Comparison of ENCODE assay signal across 11 cellular contexts in the genomic region with DNA sequence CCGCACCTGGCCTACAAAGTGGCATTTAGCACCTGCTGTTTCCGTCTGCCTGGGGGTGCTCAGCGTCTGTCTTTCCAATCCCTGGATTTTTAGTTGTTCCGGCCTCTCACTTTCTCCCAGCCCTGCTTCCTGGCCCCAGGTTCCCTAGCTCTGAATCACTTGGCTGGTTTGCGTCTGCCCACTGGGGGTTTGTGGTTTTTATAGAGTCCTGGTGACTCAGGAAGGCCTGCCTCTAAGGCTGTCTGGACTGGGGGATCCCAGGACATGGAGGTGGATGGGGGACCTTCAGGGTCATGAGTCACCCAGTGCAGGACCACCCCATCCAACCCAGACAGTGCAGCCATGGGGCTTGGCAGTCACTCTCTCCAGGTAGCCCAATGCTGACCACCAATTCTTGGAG. TPM values are rescaled to one million over a fixed set of nuclear protein-coding genes. Genes with fewer than 3 reads are reported as not detected.
DNase-seq lines count a peak whose midpoint lies in the region; ATAC-seq, FAIRE-seq and TF ChIP-seq lines count a peak whose summit lies in the region.
"Had no signal": no experiment of that assay in that cellular context is flagged by ENCODE, and none has a peak within 500 bp of the region (broad histone marks: within the 10 kb centered on the region; RNA-seq: fewer than 3 reads in every experiment).

No MANE protein-coding gene starts in this region.

- peak overlapping the region; percentile 78 for H3K4me2 ChIP-seq in astrocyte (ENCODE audit: low read length)

- H3K4me3 Mint-ChIP-seq in astrocyte (ENCODE audit: unreplicated experiment) = peak overlapping the region; percentile 52
- no peak overlapping the region for H3K4me3 Mint-ChIP-seq in Caco-2 (ENCODE audit: unreplicated experiment)

- peak overlapping the region; percentile 86 for H3K27ac ChIP-seq in astrocyte (ENCODE audit: low read depth, low read length)
- H3K27ac ChIP-seq: HL-60 had no signal

- TF ChIP-seq CTCF in AG04449 (IDR thresholded peaks at IDR 0.05; ENCODE audit: insufficient read depth, low read length, missing control alignments) (no peak), astrocyte (IDR thresholded peaks at IDR 0.05; ENCODE audit: insufficient read depth, low read depth, low read length) (no peak), Caco-2 (IDR thresholded peaks at IDR 0.05; ENCODE audit: insufficient read depth in 1 of 2, low read depth in 1 of 2, low read length in 1 of 2, severe bottlenecking in 1 of 2, unreplicated experiment in 1 of 2) (no peak)

- in situ Hi-C loops in KBM-7 (cut with MboI; ENCODE audit: low pct_unique_long_range_greater_than_20kb, low sequenced_read_pairs) = no loop called here

- H3K4me1 Mint-ChIP-seq in astrocyte (ENCODE audit: low read depth, unreplicated experiment) (peaks cover 38% of the 10 kb centered on the region), Caco-2 (ENCODE audit: low read depth, unreplicated experiment) (no peaks in the 10 kb centered on the region)

- no peaks in the 10 kb centered on the region for H3K79me2 ChIP-seq in astrocyte (ENCODE audit: insufficient read depth, low read length)

- H3K36me3 ChIP-seq in astrocyte (ENCODE audit: insufficient read depth, low read length) (no peaks in the 10 kb centered on the region), Caco-2 (ENCODE audit: control insufficient read depth, insufficient read depth, low read length) (no peaks in the 10 kb centered on the region)

- H4K20me1 ChIP-seq in astrocyte (ENCODE audit: insufficient read depth, low read length) = no peaks in the 10 kb centered on the region

- H3K36me3 Mint-ChIP-seq in astrocyte (ENCODE audit: low read depth, unreplicated experiment) = peaks cover 8% of the 10 kb centered on the region
- peaks cover 13% of the 10 kb centered on the region for H3K36me3 Mint-ChIP-seq in Caco-2 (ENCODE audit: insufficient read depth, unreplicated experiment)

- no peak for ATAC-seq in GM21381 (IDR thresholded peaks at IDR 0.05; ENCODE audit: unreplicated experiment)

- no peak overlapping the region for H2AFZ ChIP-seq in astrocyte (ENCODE audit: low read depth, low read length)

- H3K27ac Mint-ChIP-seq in astrocyte (ENCODE audit: unreplicated experiment) = peak overlapping the region; percentile 96
- no peak overlapping the region for H3K27ac Mint-ChIP-seq in Caco-2 (ENCODE audit: unreplicated experiment)

- H3K9ac ChIP-seq in astrocyte (ENCODE audit: low read length) = peak overlapping the region; percentile 53

- BruUV-seq in Caco-2 (replicated peaks; lab: Mats Ljungman, UMichigan) = no TSS peak

- H3K4me1 ChIP-seq in astrocyte (ENCODE audit: insufficient read depth, low read length) = peaks cover 32% of the 10 kb centered on the region
- H3K4me1 ChIP-seq in Caco-2 = no peaks in the 10 kb centered on the region

- H3K9me3 Mint-ChIP-seq in astrocyte (ENCODE audit: unreplicated experiment) = no peaks in the 10 kb centered on the region
- H3K9me3 Mint-ChIP-seq in Caco-2 (ENCODE audit: unreplicated experiment) = no peaks in the 10 kb centered on the region

- H3K4me3 ChIP-seq in AG04449 (ENCODE audit: low read depth, low read length) = no peak overlapping the region
- H3K4me3 ChIP-seq in astrocyte (ENCODE audit: insufficient read depth, low read depth, low read length) = no peak overlapping the region
- no peak overlapping the region for H3K4me3 ChIP-seq in Caco-2 (ENCODE audit: low read depth, low read length)

- POLR2A ChIA-PET in AG04449 (lab: Yijun Ruan, JAX) (interaction anchor here (1.3 to 1.6 kb wide), 2 partner anchors 14 to 135 kb away, joined by 4 read pairs; no protein-coding TSS in a partner anchor), Caco-2 (lab: Charles Lee) (no interaction called here)

- intact Hi-C loops in Caco-2 (cut with micrococcal nuclease; ENCODE audit: unreplicated experiment) = no loop called here

- H3K27me3 Mint-ChIP-seq in astrocyte (ENCODE audit: low read depth, unreplicated experiment) = no peaks in the 10 kb centered on the region
- no peaks in the 10 kb centered on the region for H3K27me3 Mint-ChIP-seq in Caco-2 (ENCODE audit: insufficient read depth, unreplicated experiment)

- peak; percentile 83 for DNase-seq in AG04449 (ENCODE audit: low read depth, low spot score)
- peak; percentile 84 for DNase-seq in HS-5 (ENCODE audit: low read depth)
- DNase-seq in astrocyte (ENCODE audit: low read depth) = peak; percentile 94
- DNase-seq in islet precursor cell = peak; percentile 95
- DNase-seq in Caco-2 = no peak
- no peak for DNase-seq in stimulated activated naive CD4-positive, alpha-beta T cell treated with Interleukin-2 at 50 U/mL for 16 hours (lab: John Stamatoyannopoulos, UW)
- DNase-seq in KBM-7 = no peak
- DNase-seq: head of caudate nucleus; stimulated activated naive CD4-positive, alpha-beta T cell had no signal

- CTCF ChIA-PET in AG04449 (lab: Yijun Ruan, JAX) (interaction anchor here (0.8 to 3.2 kb wide), 4 partner anchors 10 to 236 kb away, joined by 4 to 10 read pairs (median 6); no protein-coding TSS in a partner anchor), Caco-2 (lab: Charles Lee) (no interaction called here)

- H3K9me3 ChIP-seq in astrocyte (ENCODE audit: insufficient read depth, low read depth, low read length) (no peaks in the 10 kb centered on the region), Caco-2 (no peaks in the 10 kb centered on the region)

- FAIRE-seq in astrocyte (lab: Jason Lieb, UNC) = peak; percentile 80

- H3K27me3 ChIP-seq in astrocyte (ENCODE audit: insufficient read depth, low read length) (no peaks in the 10 kb centered on the region), Caco-2 (replicated peaks; ENCODE audit: control insufficient read depth, insufficient read depth, low read length) (no peaks in the 10 kb centered on the region)

RNA-seq across cellular contexts. Expression of gene MRPL37, which starts 53.5 kb away (rescaled TPM):
- total RNA-seq in astrocyte (80.0 and 81.4 TPM in 2 replicates), Caco-2 (2022) (95.4 and 95.6 TPM in 2 replicates)

RNA-seq across cellular contexts. Expression of gene CYB5RL, which starts 53.6 kb away (rescaled TPM):
- 3.9 TPM in 2 replicates for total RNA-seq in astrocyte
- 10.0 and 10.8 TPM in 2 replicates for total RNA-seq in Caco-2 (2022)

Comparison
In these comparisons a context has a peak if more than half of its experiments do, and no peak if none do; other contexts are left out.
1. DNase-seq: peak in AG04449 (single experiment), HS-5 (single experiment), astrocyte (single experiment) and islet precursor cell (single experiment); none in Caco-2 (0 of 2), stimulated activated naive CD4-positive, alpha-beta T cell treated with Interleukin-2 at 50 U/mL for 16 hours (single experiment) and KBM-7 (single experiment).